In the genomic region with DNA sequence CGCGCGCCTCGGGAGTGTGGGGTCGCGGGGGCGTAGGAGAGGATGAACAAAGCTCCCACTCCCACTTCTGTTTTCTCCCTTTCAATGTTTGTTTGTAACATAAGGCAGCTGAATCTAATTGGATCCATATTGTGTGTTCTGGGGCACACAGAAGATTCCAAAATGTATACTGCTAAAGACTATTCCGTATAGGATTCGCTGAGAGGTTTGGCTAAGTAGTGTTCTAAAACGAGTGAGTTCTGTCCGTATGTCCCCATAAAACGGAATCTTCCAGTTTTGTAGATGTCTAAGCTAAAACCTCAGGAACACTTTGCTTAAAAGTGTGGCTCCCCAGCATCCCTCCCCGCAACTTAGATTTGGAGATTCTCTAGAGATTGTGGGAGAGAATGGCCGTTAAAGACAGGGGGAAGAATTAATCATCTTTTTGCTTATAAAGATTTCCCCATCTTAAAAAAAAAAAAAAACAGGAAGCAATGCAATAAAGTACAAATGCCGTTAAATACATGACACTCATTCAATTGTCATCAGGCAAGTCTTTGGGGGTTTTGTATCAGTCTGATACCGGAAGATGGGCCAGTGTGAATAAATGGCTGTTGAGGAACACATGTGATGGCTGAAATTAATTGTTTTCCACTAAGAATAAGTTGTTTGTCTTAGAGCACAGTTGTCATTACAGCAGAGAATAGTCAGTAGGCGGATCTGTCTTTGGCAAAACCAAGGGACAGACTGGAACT, we compare ENCODE assay signal across 9 cellular contexts. TPM values are rescaled to one million over a fixed set of nuclear protein-coding genes. Genes with fewer than 3 reads are reported as not detected.
DNase-seq lines count a peak whose midpoint lies in the region; ATAC-seq and TF ChIP-seq lines count a peak whose summit lies in the region.
"Had no signal": no experiment of that assay in that cellular context is flagged by ENCODE, and none has a peak within 500 bp of the region (broad histone marks: within the 10 kb centered on the region; RNA-seq: fewer than 3 reads in every experiment).

No MANE protein-coding gene starts in this region.

- peaks cover 3% of the 10 kb centered on the region for H3K27me3 Mint-ChIP-seq in activated naive CD4-positive, alpha-beta T cell treated with anti-CD3 and anti-CD28 coated beads, Interleukin-2, amount 10 ng/mL, durations not matched to agents 7 days and 5 days
- H3K27me3 Mint-ChIP-seq in memory B cell (peaks cover 12% of the 10 kb centered on the region), type B pancreatic cell (peaks cover 75% of the 10 kb centered on the region)

- TF ChIP-seq CTCF in astrocyte of the spinal cord (IDR thresholded peaks at IDR 0.05; ENCODE audit: low read depth, low read length) (no peak), type B pancreatic cell (conservative IDR thresholded peaks at IDR 0.05) (no peak), GM13976 (IDR thresholded peaks at IDR 0.05; ENCODE audit: borderline replicate concordance, control extremely low read depth, extremely low read depth, insufficient read depth, missing control alignments) (no peak)

- peaks cover 18% of the 10 kb centered on the region for H3K4me1 Mint-ChIP-seq in activated naive CD4-positive, alpha-beta T cell treated with anti-CD3 and anti-CD28 coated beads, Interleukin-2, amount 10 ng/mL, durations not matched to agents 7 days and 5 days
- H3K4me1 Mint-ChIP-seq in memory B cell (peaks cover 27% of the 10 kb centered on the region), type B pancreatic cell (ENCODE audit: unreplicated experiment) (peaks cover 18% of the 10 kb centered on the region)

- CTCF ChIA-PET in activated naive CD4-positive, alpha-beta T cell treated with anti-CD3 and anti-CD28 coated beads, Interleukin-2, amount 10 ng/mL, durations not matched to agents 7 days and 5 days (lab: Charles Lee): interaction anchor here (0.7 to 1.1 kb wide), 3 partner anchors 51 to 398 kb away, joined by 3 read pairs; no protein-coding TSS in a partner anchor

- in situ Hi-C loops in astrocyte of the spinal cord (cut with HindIII; ENCODE audit: low sequenced_read_pairs): no loop called here
- in situ Hi-C loops in GM13976 (cut with MboI; ENCODE audit: low sequenced_read_pairs, unreplicated experiment): no loop called here

- ATAC-seq in memory B cell (ENCODE audit: low read depth) (no peak), GM19324 (IDR thresholded peaks at IDR 0.05; ENCODE audit: low FRiP score, unreplicated experiment) (no peak)

- intact Hi-C loops in posterior vena cava (cut with DNase I): loop anchor here in 1 of 2 donors (5.0 kb wide), 1 partner anchor 481 kb away; no protein-coding TSS in a partner anchor

- H3K4me3 ChIP-seq in astrocyte of the spinal cord (ENCODE audit: low read depth, low read length): peak overlapping the region; percentile 50

- peak overlapping the region; percentile 82 for H3K4me3 Mint-ChIP-seq in activated naive CD4-positive, alpha-beta T cell treated with anti-CD3 and anti-CD28 coated beads, Interleukin-2, amount 10 ng/mL, durations not matched to agents 7 days and 5 days
- peak overlapping the region; percentile 93 for H3K4me3 Mint-ChIP-seq in memory B cell
- peak overlapping the region; percentile 92 for H3K4me3 Mint-ChIP-seq in type B pancreatic cell

- no peak for DNase-seq in activated naive CD4-positive, alpha-beta T cell treated with anti-CD3 and anti-CD28 coated beads, Interleukin-2, amount 10 ng/mL, durations not matched to agents 7 days and 5 days
- no peak for DNase-seq in activated naive CD4-positive, alpha-beta T cell (lab: John Stamatoyannopoulos, UW)
- peak; percentile 9 for DNase-seq in astrocyte of the spinal cord (ENCODE audit: low read depth, low spot score)
- no peak for DNase-seq in memory B cell (ENCODE audit: low spot score in 2 of 2)
- DNase-seq in type B pancreatic cell (ENCODE audit: extremely low spot score, unreplicated experiment): no peak
- DNase-seq in posterior vena cava (ENCODE audit: low spot score): no peak
- no peak for DNase-seq in GM13976 (ENCODE audit: low spot score)
- DNase-seq: OCI-M1 had no signal

- H3K36me3 Mint-ChIP-seq in activated naive CD4-positive, alpha-beta T cell treated with anti-CD3 and anti-CD28 coated beads, Interleukin-2, amount 10 ng/mL, durations not matched to agents 7 days and 5 days: no peaks in the 10 kb centered on the region
- peaks cover 2% of the 10 kb centered on the region for H3K36me3 Mint-ChIP-seq in memory B cell
- no peaks in the 10 kb centered on the region for H3K36me3 Mint-ChIP-seq in type B pancreatic cell

- H3K27ac Mint-ChIP-seq in activated naive CD4-positive, alpha-beta T cell treated with anti-CD3 and anti-CD28 coated beads, Interleukin-2, amount 10 ng/mL, durations not matched to agents 7 days and 5 days: no peak overlapping the region
- peak overlapping the region; percentile 87 for H3K27ac Mint-ChIP-seq in memory B cell
- H3K27ac Mint-ChIP-seq in type B pancreatic cell: peak overlapping the region; percentile 72

- H3K9me3 Mint-ChIP-seq in activated naive CD4-positive, alpha-beta T cell treated with anti-CD3 and anti-CD28 coated beads, Interleukin-2, amount 10 ng/mL, durations not matched to agents 7 days and 5 days: no peaks in the 10 kb centered on the region
- no peaks in the 10 kb centered on the region for H3K9me3 Mint-ChIP-seq in memory B cell
- H3K9me3 Mint-ChIP-seq in type B pancreatic cell: no peaks in the 10 kb centered on the region

RNA-seq across cellular contexts. Expression of gene EMILIN2, which starts 1.5 kb away (rescaled TPM):
- total RNA-seq in type B pancreatic cell (ENCODE audit: low replicate concordance): 3.6 and 9.4 TPM in 2 replicates
- total RNA-seq in posterior vena cava: 10 to 100 TPM; 21.0 to 32.4 TPM
